ENCODE assay signal across 8 cellular contexts in genomic region chr12:111687255-111687654, GRCh38. TPM values are rescaled to one million over a fixed set of nuclear protein-coding genes. Genes with fewer than 3 reads are reported as not detected.
DNase-seq lines count a peak whose midpoint lies in the region; ATAC-seq, FAIRE-seq and TF ChIP-seq lines count a peak whose summit lies in the region.
"Had no signal": no experiment of that assay in that cellular context is flagged by ENCODE, and none has a peak within 500 bp of the region (broad histone marks: within the 10 kb centered on the region; RNA-seq: fewer than 3 reads in every experiment).

No MANE protein-coding gene starts in this region.

- in situ Hi-C loops in K562 (cut with MboI): loop anchor here (5.0 kb wide), 1 partner anchor 55 kb away; no protein-coding TSS in a partner anchor

- H3K4me3 ChIP-seq in Karpas-422 (ENCODE audit: low read length) (peak overlapping the region; percentile 81), K562 (no peak overlapping the region)

- TF ChIP-seq CTCF in GM12873 (IDR thresholded peaks at IDR 0.05; ENCODE audit: insufficient read depth, low read depth, low read length, missing control alignments): peak; percentile 59
- peak; percentile 67 to 76 (median 73) for TF ChIP-seq CTCF in K562 (IDR thresholded peaks at IDR 0.05 in 2 of 3, conservative IDR thresholded peaks at IDR 0.05 in 1 of 3; ENCODE audit: insufficient read depth in 2 of 3, low read depth in 1 of 3, low read length in 3 of 3)
- no peak for TF ChIP-seq CTCF in nephron progenitor cell (IDR thresholded peaks at IDR 0.05)

- POLR2A ChIA-PET in K562 (lab: Yijun Ruan, JAX): interaction anchor here (0.6 to 1.0 kb wide), 3 partner anchors 12 to 281 kb away, joined by 3 to 4 read pairs (median 3); no protein-coding TSS in a partner anchor

- peak; percentile 80 for FAIRE-seq in K562 (lab: Jason Lieb, UNC)

- H3K4me1 Mint-ChIP-seq in nephron progenitor cell: peaks cover 30% of the 10 kb centered on the region

- H3K27me3 Mint-ChIP-seq in nephron progenitor cell (ENCODE audit: low read depth, poor library complexity): peaks cover 3% of the 10 kb centered on the region

- TF ChIP-seq EP300 in K562 (IDR thresholded peaks at IDR 0.05; ENCODE audit: low read length): no peak

- H3K36me3 ChIP-seq in Karpas-422 (ENCODE audit: insufficient read depth, low read length) (peaks cover 8% of the 10 kb centered on the region; the same call in 1 of the 2 replicates), K562 (ENCODE audit: control insufficient read depth, insufficient read depth, low read length) (peaks cover 17% of the 10 kb centered on the region; the same call in 1 of the 3 replicates)

- H3K79me2 ChIP-seq in Karpas-422 (ENCODE audit: low read length) (peaks cover 51% of the 10 kb centered on the region), K562 (ENCODE audit: control insufficient read depth, insufficient read depth, low read length) (peaks cover 44% of the 10 kb centered on the region)

- CTCF ChIA-PET in K562 (lab: Yijun Ruan, JAX; ENCODE audit: low intra/inter-chr PET ratio): no interaction called here

- H3K9me1 ChIP-seq in K562 (ENCODE audit: control insufficient read depth, insufficient read depth, low read length): no peaks in the 10 kb centered on the region

- H3K36me3 Mint-ChIP-seq in nephron progenitor cell (ENCODE audit: low read depth): peaks cover 23% of the 10 kb centered on the region

- no peak for TF ChIP-seq POLR2A in K562 (conservative IDR thresholded peaks at IDR 0.05)

- no peak overlapping the region for H3K27ac Mint-ChIP-seq in nephron progenitor cell

- TF ChIP-seq RAD21 in K562 (CRISPR knock-in tag; conservative IDR thresholded peaks at IDR 0.05 in 1 of 2, IDR thresholded peaks at IDR 0.05 in 1 of 2): peak; percentile 8 to 64; a peak in 2 of 4 replicates

- peak; percentile 74 for ATAC-seq in K562

- no peak overlapping the region for H3K27ac ChIP-seq in Karpas-422 (ENCODE audit: low read length)
- no peak overlapping the region for H3K27ac ChIP-seq in K562 (ENCODE audit: extremely low read depth, low read depth, low read length)
- H3K27ac ChIP-seq: WERI-Rb-1 had no signal

- no TSS peak for BruUV-seq in K562 (replicated peaks; lab: Mats Ljungman, UMichigan)

- H3K4me1 ChIP-seq in Karpas-422 (ENCODE audit: low read length) (peaks cover 25% of the 10 kb centered on the region), K562 (replicated peaks in 1 of 2; ENCODE audit: control insufficient read depth in 2 of 2, insufficient read depth in 2 of 2, low read length in 2 of 2) (peaks cover 13 to 15% of the 10 kb centered on the region in 2 experiments; a peak in 4 of 5 replicates)

- H2AFZ ChIP-seq in Karpas-422 (ENCODE audit: low read length): no peak overlapping the region
- no peak overlapping the region for H2AFZ ChIP-seq in K562 (ENCODE audit: low read depth, low read length)

- H3K27me3 ChIP-seq in Karpas-422 (ENCODE audit: low read length) (no peaks in the 10 kb centered on the region), K562 (ENCODE audit: control insufficient read depth in 2 of 2, insufficient read depth in 2 of 2, low read length in 2 of 2) (no peaks in the 10 kb centered on the region)

- peak overlapping the region; percentile 88 for H3K9ac ChIP-seq in Karpas-422 (ENCODE audit: low read length)
- H3K9ac ChIP-seq in K562 (ENCODE audit: insufficient read depth in 1 of 2, low read depth in 2 of 2, low read length in 2 of 2): peak overlapping the region in 1 of 2 experiments; percentile 96; a peak in 1 of 4 replicates

- intact Hi-C loops in K562 (cut with micrococcal nuclease): loop anchor here (1.0 to 10.0 kb wide), 5 partner anchors 54 to 352 kb away; partner anchors contain the start of gene SH2B3

- no peaks in the 10 kb centered on the region; the same call in 1 of the 2 replicates for H4K20me1 ChIP-seq in Karpas-422 (ENCODE audit: insufficient read depth, low read depth, low read length)
- no peaks in the 10 kb centered on the region; the same call in 1 of the 2 replicates for H4K20me1 ChIP-seq in K562 (replicated peaks; ENCODE audit: control insufficient read depth, insufficient read depth, low read length)

- H3K9me3 Mint-ChIP-seq in nephron progenitor cell: no peaks in the 10 kb centered on the region

- WGBS in K562 (ENCODE audit: insufficient coverage, low coverage, missing lambda C conversion rate): 28% methylated on average over 2 of the region's 2 CpGs

- H3K4me3 Mint-ChIP-seq in nephron progenitor cell: peak overlapping the region; percentile 100

- H3K9me3 ChIP-seq in Karpas-422 (ENCODE audit: low read length) (no peaks in the 10 kb centered on the region), K562 (replicated peaks; ENCODE audit: control insufficient read depth, insufficient read depth, low read depth, low read length) (no peaks in the 10 kb centered on the region)

- H3K9me2 ChIP-seq in Karpas-422 (replicated peaks; ENCODE audit: insufficient read depth, low read length): no peaks in the 10 kb centered on the region

- H3K4me2 ChIP-seq in Karpas-422 (ENCODE audit: low read depth, low read length, poor library complexity, severe bottlenecking): peak overlapping the region; percentile 71
- H3K4me2 ChIP-seq in K562 (ENCODE audit: insufficient read depth, low read length): peak overlapping the region; percentile 100

- peak; percentile 75 for DNase-seq in Karpas-422
- peak; percentile 48 to 71 (median 57) for DNase-seq in K562 (ENCODE audit: extremely low read depth in 1 of 4, low spot score in 3 of 4)
- DNase-seq in nephron progenitor cell: no peak
- DNase-seq in HK-2 (ENCODE audit: unreplicated experiment): no peak
- DNase-seq in activated CD4-positive, CD25-positive, alpha-beta regulatory T cell treated with anti-CD3 and anti-CD28 coated beads, Interleukin-2, amount 50 U/mL, for 72 hours: no peak
- DNase-seq in stimulated activated CD4-positive, alpha-beta T cell treated with anti-CD3 and anti-CD28 coated beads, Interleukin-2, amount 100 ng/mL, for 48 hours: no peak
- DNase-seq: WERI-Rb-1 had no signal

TF ChIP-seq in K562, 482 proteins besides CTCF, POLR2A, EP300 and RAD21 (continues in another document):
- TF ChIP-seq FOXK2 (conservative IDR thresholded peaks at IDR 0.05 in 1 of 2, IDR thresholded peaks at IDR 0.05 in 1 of 2; ENCODE audit: low read depth in 2 of 2) (0 out of 4 replicates have a peak, but pooled peaks of 1 of the 2 experiments have one; percentile 16), RB1 (IDR thresholded peaks at IDR 0.05; ENCODE audit: low read depth) (peak; percentile 11; the same call in 1 of the 2 replicates)

RNA-seq across cellular contexts. Expression of gene ACAD10, which starts 1.4 kb away (rescaled TPM):
- 36.9 and 38.9 TPM in 2 replicates for total RNA-seq in Karpas-422 (2014; rRNA removed; shearing (Covaris generic); ENCODE audit: low replicate concordance)
- 132 and 204 TPM in 2 replicates for total RNA-seq in K562 (2011; cell fraction: chromatin; rRNA removed; ENCODE audit: low replicate concordance)
- total RNA-seq in K562 (2011; cell fraction: nucleolus; rRNA removed): 99.9 and 106 TPM in 2 replicates
- total RNA-seq in K562 (2011; cell fraction: nucleoplasm; rRNA removed): 82.3 and 93.6 TPM in 2 replicates
- 7.2 and 12.7 TPM in 2 replicates for total RNA-seq in K562 (2014; rRNA removed)
- 9.4 and 12.0 TPM in 2 replicates for total RNA-seq in K562 (2014; rRNA removed; fragmentation: Illumina TruSeq; extraction: Trizol)
- 9.0 and 11.2 TPM in 2 replicates for total RNA-seq in K562 (2015; rRNA removed; fragmentation: Illumina TruSeq; extraction: Trizol)
- 18.8 and 19.2 TPM in 2 replicates for total RNA-seq in K562 (2021)
- polyA plus RNA-seq in K562 (2011; rRNA removed): 15.5 and 16.3 TPM in 2 replicates
- 9.5 and 12.3 TPM in 2 replicates for polyA plus RNA-seq in K562 (2011; cell fraction: cytosol; rRNA removed)
- polyA plus RNA-seq in K562 (2011; cell fraction: nucleus; rRNA removed): 62.9 and 93.5 TPM in 2 replicates
- 9.6 and 21.6 TPM in 2 replicates for polyA plus RNA-seq in K562 (2012)
- polyA plus RNA-seq in K562 (2014; fragmentation: Illumina TruSeq; extraction: Trizol): 12.4 and 12.5 TPM in 2 replicates
- polyA plus RNA-seq in K562 (2014; fragmentation: Nextera tagmentation; extraction: Ambion mirVana): 1 to 10 TPM; 2.3 to 5.0 TPM
- 15.0 and 17.7 TPM in 2 replicates for polyA plus RNA-seq in K562 (2014; rRNA removed)
- 24.9 and 26.5 TPM in 2 replicates for polyA minus RNA-seq in K562 (2011; rRNA and poly(A)+ RNA removed)
- polyA minus RNA-seq in K562 (2011; cell fraction: cytosol; rRNA and poly(A)+ RNA removed): 14.3 and 23.9 TPM in 2 replicates
- polyA minus RNA-seq in K562 (2011; cell fraction: nucleus; rRNA and poly(A)+ RNA removed): 33.1 and 35.0 TPM in 2 replicates

RNA-seq across cellular contexts. Expression of gene BRAP, which starts 1.5 kb away (rescaled TPM):
- total RNA-seq in Karpas-422 (2014; rRNA removed; shearing (Covaris generic); ENCODE audit: low replicate concordance): 14.6 and 17.6 TPM in 2 replicates
- 27.3 and 35.1 TPM in 2 replicates for total RNA-seq in K562 (2011; cell fraction: chromatin; rRNA removed; ENCODE audit: low replicate concordance)
- 12.9 and 13.3 TPM in 2 replicates for total RNA-seq in K562 (2011; cell fraction: nucleolus; rRNA removed)
- total RNA-seq in K562 (2011; cell fraction: nucleoplasm; rRNA removed): 18.3 and 21.4 TPM in 2 replicates
- total RNA-seq in K562 (2014; rRNA removed): 22.8 and 23.9 TPM in 2 replicates
- total RNA-seq in K562 (2014; rRNA removed; fragmentation: Illumina TruSeq; extraction: Trizol): 28.5 and 30.5 TPM in 2 replicates
- total RNA-seq in K562 (2015; rRNA removed; fragmentation: Illumina TruSeq; extraction: Trizol): 26.7 and 27.5 TPM in 2 replicates
- total RNA-seq in K562 (2021): 28.8 and 30.8 TPM in 2 replicates
- 25.1 and 30.6 TPM in 2 replicates for polyA plus RNA-seq in K562 (2011; rRNA removed)
- polyA plus RNA-seq in K562 (2011; cell fraction: cytosol; rRNA removed): 15.5 and 25.7 TPM in 2 replicates
- 14.5 and 17.9 TPM in 2 replicates for polyA plus RNA-seq in K562 (2011; cell fraction: nucleus; rRNA removed)
- 17.4 and 18.7 TPM in 2 replicates for polyA plus RNA-seq in K562 (2012)
- polyA plus RNA-seq in K562 (2014; fragmentation: Illumina TruSeq; extraction: Trizol): 29.9 and 32.6 TPM in 2 replicates
- polyA plus RNA-seq in K562 (2014; fragmentation: Nextera tagmentation; extraction: Ambion mirVana): 1 to 10 TPM; 2.2 to 3.4 TPM
- polyA plus RNA-seq in K562 (2014; rRNA removed): 17.7 and 20.9 TPM in 2 replicates
- 87.4 and 98.4 TPM in 2 replicates for polyA minus RNA-seq in K562 (2011; rRNA and poly(A)+ RNA removed)
- 22.6 and 30.0 TPM in 2 replicates for polyA minus RNA-seq in K562 (2011; cell fraction: cytosol; rRNA and poly(A)+ RNA removed)
- polyA minus RNA-seq in K562 (2011; cell fraction: nucleus; rRNA and poly(A)+ RNA removed): 6.7 and 13.4 TPM in 2 replicates

Comparison
In these comparisons a context has a peak if more than half of its experiments do, and no peak if none do; other contexts are left out.
1. DNase-seq: peak in Karpas-422 (single experiment) and K562 (4 of 4); none in nephron progenitor cell (single experiment), HK-2 (single experiment), activated CD4-positive, CD25-positive, alpha-beta regulatory T cell treated with anti-CD3 and anti-CD28 coated beads, Interleukin-2, amount 50 U/mL, for 72 hours (single experiment) and stimulated activated CD4-positive, alpha-beta T cell treated with anti-CD3 and anti-CD28 coated beads, Interleukin-2, amount 100 ng/mL, for 48 hours (0 of 2).